In genomic region chr5:13632676-13633075, GRCh38 we compare ENCODE assay signal across 28 cellular contexts.
A peak's percentile ranks its signal among the peaks of the same experiment; 100 is the strongest.
DNase-seq lines count a peak whose midpoint lies in the region; ATAC-seq and TF ChIP-seq lines count a peak whose summit lies in the region.
"Had no signal": no experiment of that assay in that cellular context is flagged by ENCODE, and none has a peak within 500 bp of the region (broad histone marks: within the 10 kb centered on the region; RNA-seq: fewer than 3 reads in every experiment).

No MANE protein-coding gene starts in this region.

- no peak overlapping the region for H3K27ac Mint-ChIP-seq in MCF 10A (ENCODE audit: low read depth, unreplicated experiment)
- no peak overlapping the region for H3K27ac Mint-ChIP-seq in mesothelial cell of epicardium
- H3K27ac Mint-ChIP-seq: activated CD8-positive, alpha-beta T cell treated with anti-CD3 and anti-CD28 coated beads, Interleukin-2, amount 10 ng/mL, durations not matched to agents 7 days and 5 days; activated naive CD4-positive, alpha-beta T cell treated with anti-CD3 and anti-CD28 coated beads, Interleukin-2, amount 50 U/mL, for 72 hours; brain; progenitor cell of endocrine pancreas; type B pancreatic cell; WTC11 had no signal

- no peaks in the 10 kb centered on the region for H3K9me3 Mint-ChIP-seq in MCF 10A (ENCODE audit: unreplicated experiment)
- no peaks in the 10 kb centered on the region for H3K9me3 Mint-ChIP-seq in mesothelial cell of epicardium
- H3K9me3 Mint-ChIP-seq: neural crest cell, type B pancreatic cell had no signal

- 0 out of 2 replicates have a peak overlapping the region, but pooled peaks have one; percentile 10 for H2AFZ ChIP-seq in PC-3 (ENCODE audit: low read length)
- H2AFZ ChIP-seq: hepatocyte had no signal

- no peaks in the 10 kb centered on the region for H3K4me1 ChIP-seq in breast epithelium
- peaks cover 11% of the 10 kb centered on the region for H3K4me1 ChIP-seq in PC-3 (ENCODE audit: insufficient read depth, low read length)
- H3K4me1 ChIP-seq: colonic mucosa, SJCRH30, stomach had no signal

- no peak overlapping the region for H3K4me3 Mint-ChIP-seq in MCF 10A (ENCODE audit: unreplicated experiment)
- H3K4me3 Mint-ChIP-seq in mesothelial cell of epicardium = no peak overlapping the region
- H3K4me3 Mint-ChIP-seq: activated CD8-positive, alpha-beta T cell treated with anti-CD3 and anti-CD28 coated beads, Interleukin-2, amount 10 ng/mL, durations not matched to agents 7 days and 5 days; activated T-cell treated with anti-CD3 and anti-CD28 coated beads, Interleukin-2, amount 50 U/mL, for 4 hours; brain; neural crest cell; type B pancreatic cell; WTC11 had no signal

- no peaks in the 10 kb centered on the region for H3K27me3 Mint-ChIP-seq in MCF 10A (ENCODE audit: insufficient read depth, unreplicated experiment)
- no peaks in the 10 kb centered on the region for H3K27me3 Mint-ChIP-seq in mesothelial cell of epicardium (ENCODE audit: low read depth)
- H3K27me3 Mint-ChIP-seq: brain, progenitor cell of endocrine pancreas, type B pancreatic cell had no signal

- H3K27me3 ChIP-seq in breast epithelium (no peaks in the 10 kb centered on the region), PC-3 (ENCODE audit: low read length) (no peaks in the 10 kb centered on the region)
- H3K27me3 ChIP-seq: colonic mucosa, hepatocyte, SJCRH30, stomach had no signal

- intact Hi-C loops in MCF 10A (cut with micrococcal nuclease) = no loop called here
- intact Hi-C loops in breast epithelium (cut with DNase I; ENCODE audit: low total_unique reads) = no loop called here
- intact Hi-C loops in PC-3 (cut with micrococcal nuclease) = no loop called here

- TF ChIP-seq POLR2A in breast epithelium (IDR thresholded peaks at IDR 0.05) = no peak

- H3K4me1 Mint-ChIP-seq in MCF 10A (ENCODE audit: insufficient read depth, unreplicated experiment) (peaks cover 9% of the 10 kb centered on the region), mesothelial cell of epicardium (no peaks in the 10 kb centered on the region)
- H3K4me1 Mint-ChIP-seq: brain, neural crest cell, WTC11 had no signal

- H3K4me3 ChIP-seq in breast epithelium (no peak overlapping the region), PC-3 (ENCODE audit: low read length) (no peak overlapping the region)
- H3K4me3 ChIP-seq: colonic mucosa, hepatocyte, SJCRH30, stomach had no signal

- ATAC-seq in PC-3 (no peak; the same call in 1 of the 2 replicates), HG03342 (IDR thresholded peaks at IDR 0.05; ENCODE audit: unreplicated experiment) (no peak)
- ATAC-seq: activated CD8-positive, alpha-beta T cell treated with anti-CD3 and anti-CD28 coated beads, Interleukin-2, amount 10 ng/mL, durations not matched to agents 7 days and 5 days; activated naive CD4-positive, alpha-beta T cell treated with anti-CD3 and anti-CD28 coated beads, Interleukin-2, amount 50 U/mL, for 72 hours; activated T-cell treated with anti-CD3 and anti-CD28 coated beads, Interleukin-2, amount 50 U/mL, for 4 hours; HCT116; WTC11 had no signal

- no peaks in the 10 kb centered on the region for H3K36me3 ChIP-seq in breast epithelium
- no peaks in the 10 kb centered on the region for H3K36me3 ChIP-seq in PC-3 (ENCODE audit: low read depth, low read length)
- H3K36me3 ChIP-seq: colonic mucosa, SJCRH30, stomach had no signal

- DNase-seq in MCF 10A (ENCODE audit: unreplicated experiment) = peak; percentile 24
- no peak for DNase-seq in breast epithelium (ENCODE audit: low spot score in 2 of 2)
- DNase-seq in PC-3 = peak; percentile 77
- DNase-seq in epithelial cell of prostate (ENCODE audit: low read depth, low spot score) = no peak
- no peak for DNase-seq in mesothelial cell of epicardium (ENCODE audit: low spot score in 2 of 2, unreplicated experiment in 2 of 2)
- DNase-seq in NCI-H1694 treated with DMSO at 0.1 percent for 48 hours (lab: John Stamatoyannopoulos, UW) = no peak
- no peak for DNase-seq in middle frontal gyrus (ENCODE audit: extremely low spot score, low spot score)
- DNase-seq: activated CD8-positive, alpha-beta T cell treated with anti-CD3 and anti-CD28 coated beads, Interleukin-2, amount 10 ng/mL, durations not matched to agents 7 days and 5 days; activated T-cell treated with anti-CD3 and anti-CD28 coated beads, Interleukin-2, amount 50 U/mL, for 4 hours; colonic mucosa; GF-D8; KBM-7; NCI-H2029 treated with DMSO at 0.1 percent for 48 hours; SJCRH30; small intestine; stimulated activated CD4-positive, alpha-beta T cell treated with anti-CD3 and anti-CD28 coated beads, Interleukin-2, amount 100 ng/mL, for 48 hours; stomach had no signal

- no peaks in the 10 kb centered on the region for H4K20me1 ChIP-seq in PC-3 (ENCODE audit: low read length)

- no peak overlapping the region for H3K4me2 ChIP-seq in PC-3 (ENCODE audit: low read length)
- H3K4me2 ChIP-seq: hepatocyte had no signal

- CTCF ChIA-PET in MCF 10A (lab: Yijun Ruan, JAX) = no interaction called here
- CTCF ChIA-PET in PC-3 (lab: Charles Lee) = no interaction called here

- POLR2A ChIA-PET in MCF 10A (lab: Yijun Ruan, JAX) (no interaction called here), PC-3 (lab: Charles Lee; ENCODE audit: unreplicated experiment) (no interaction called here)

- H3K36me3 Mint-ChIP-seq in MCF 10A (ENCODE audit: insufficient read depth, unreplicated experiment) (no peaks in the 10 kb centered on the region), mesothelial cell of epicardium (no peaks in the 10 kb centered on the region)
- H3K36me3 Mint-ChIP-seq: activated naive CD4-positive, alpha-beta T cell treated with anti-CD3 and anti-CD28 coated beads, Interleukin-2, amount 50 U/mL, for 72 hours; brain; type B pancreatic cell; WTC11 had no signal

- no peak overlapping the region for H3K9ac ChIP-seq in PC-3 (ENCODE audit: low read length)

- H3K79me2 ChIP-seq in PC-3 (ENCODE audit: low read length) = no peaks in the 10 kb centered on the region
- H3K79me2 ChIP-seq: hepatocyte had no signal

- H3K9me3 ChIP-seq in breast epithelium (no peaks in the 10 kb centered on the region), PC-3 (ENCODE audit: low read length) (no peaks in the 10 kb centered on the region)
- H3K9me3 ChIP-seq: colonic mucosa, SJCRH30, stomach had no signal

- TF ChIP-seq CTCF in MCF 10A (IDR thresholded peaks at IDR 0.05; ENCODE audit: unreplicated experiment) (no peak), breast epithelium (IDR thresholded peaks at IDR 0.05) (no peak), PC-3 (conservative IDR thresholded peaks at IDR 0.05; ENCODE audit: low read depth, low read length) (no peak), mesothelial cell of epicardium (IDR thresholded peaks at IDR 0.05; ENCODE audit: unreplicated experiment) (no peak)

- BruUV-seq in MCF 10A (replicated peaks; lab: Mats Ljungman, UMichigan) (no TSS peak), PC-3 (replicated peaks; lab: Mats Ljungman, UMichigan) (no TSS peak)

- H3K27ac ChIP-seq in breast epithelium = no peak overlapping the region
- H3K27ac ChIP-seq in PC-3 (ENCODE audit: low read length) = no peak overlapping the region
- H3K27ac ChIP-seq in epithelial cell of prostate = peak overlapping the region; percentile 29
- H3K27ac ChIP-seq: 22Rv1, C4-2B, colonic mucosa, hepatocyte, SJCRH30, stomach had no signal

- H3F3A ChIP-seq in PC-3 (ENCODE audit: low read length, unreplicated experiment) = no peaks in the 10 kb centered on the region

- no peaks in the 10 kb centered on the region for H3K9me2 ChIP-seq in PC-3 (replicated peaks; ENCODE audit: low read length)

Comparison
In these comparisons a context has a peak if more than half of its experiments do, and no peak if none do; other contexts are left out.
1. DNase-seq: peak in MCF 10A (single experiment) and PC-3 (single experiment); none in breast epithelium (0 of 2), epithelial cell of prostate (single experiment), mesothelial cell of epicardium (0 of 2), NCI-H1694 treated with DMSO at 0.1 percent for 48 hours (single experiment) and middle frontal gyrus (single experiment).